In the genomic region with DNA sequence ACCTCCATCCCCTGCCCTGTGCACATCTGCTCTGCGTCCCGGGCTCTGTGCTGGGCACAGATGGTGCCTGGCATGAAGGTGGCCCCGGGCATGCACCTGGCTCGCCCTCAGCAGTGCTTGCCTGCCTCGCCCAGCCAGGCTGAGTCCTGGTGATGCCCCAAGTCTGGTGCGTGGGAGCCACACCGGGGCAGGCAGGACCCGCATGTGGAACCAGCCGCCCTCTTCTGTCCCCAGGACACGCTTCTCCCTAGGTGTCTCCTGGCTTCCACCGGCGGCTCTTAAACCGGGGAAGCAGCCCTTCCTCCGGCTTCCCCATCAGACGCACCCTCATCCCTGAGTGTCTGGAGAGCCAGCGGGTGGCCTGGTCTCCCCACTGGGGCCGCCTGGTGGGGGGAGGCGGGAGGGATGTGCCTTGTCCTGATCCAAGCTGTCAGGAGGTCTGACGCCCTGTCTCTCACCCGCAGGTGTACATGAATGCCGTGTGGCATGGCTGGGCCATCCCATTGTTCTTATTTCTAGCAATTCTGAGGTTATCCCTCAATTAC, we compare ENCODE assay signal across 26 cellular contexts.
"Had no signal": no experiment of that assay in that cellular context is flagged by ENCODE, and none has a peak within 500 bp of the region (broad histone marks: within the 10 kb centered on the region; RNA-seq: fewer than 3 reads in every experiment).

No MANE protein-coding gene starts in this region.

- ATAC-seq: heart right ventricle, left lobe of liver, natural killer cell, right lobe of liver, upper lobe of right lung had no signal

- H3K9me3 ChIP-seq: heart right ventricle, ovary, right lobe of liver, suprapubic skin, thoracic aorta, tibial artery, upper lobe of right lung had no signal

- H3K27ac ChIP-seq: hepatocyte, neural progenitor cell, ovary, right lobe of liver, suprapubic skin, thoracic aorta, tibial artery, upper lobe of right lung had no signal

- H3K27me3 ChIP-seq: heart right ventricle, hepatocyte, neural progenitor cell, ovary, right lobe of liver, suprapubic skin, tibial artery, upper lobe of right lung had no signal

- H3K36me3 ChIP-seq: neural progenitor cell, ovary had no signal

- H3K27me3 Mint-ChIP-seq: naive B cell; progenitor cell of endocrine pancreas; stimulated activated naive CD8-positive, alpha-beta T cell treated with anti-CD3 and anti-CD28 coated beads, Interleukin-15, Interleukin-2, amounts not matched to agents 100 ng/mL and 50 ng/mL, for 24 hours had no signal

- H3K36me3 Mint-ChIP-seq: natural killer cell had no signal

- H3K9me3 Mint-ChIP-seq: mesothelial cell of epicardium; naive B cell; natural killer cell; nephron progenitor cell; neural progenitor cell; stimulated activated naive CD8-positive, alpha-beta T cell treated with anti-CD3 and anti-CD28 coated beads, Interleukin-15, Interleukin-2, amounts not matched to agents 100 ng/mL and 50 ng/mL, for 24 hours had no signal

- DNase-seq: islet precursor cell; mesendoderm; naive B cell; natural killer cell; nephron progenitor cell; ovary; stimulated activated CD4-positive, alpha-beta T cell treated with anti-CD3 and anti-CD28 coated beads, Interleukin-1b, Interleukin-23, amount 100 ng/mL, for 48 hours; stimulated activated CD4-positive, alpha-beta T cell treated with anti-CD3 and anti-CD28 coated beads, Interleukin-2, amount 100 ng/mL, for 48 hours; stimulated activated CD4-positive, alpha-beta T cell treated with anti-CD3 and anti-CD28 coated beads, Interleukin-4, amount 100 ng/mL, for 4 hours; stimulated activated CD8-positive, alpha-beta memory T cell treated with anti-CD3 and anti-CD28 coated beads, Interleukin-4, amount 100 ng/mL, for 48 hours; stimulated activated naive CD4-positive, alpha-beta T cell; tibial artery; trophoblast cell; upper lobe of right lung had no signal

- H3K4me3 ChIP-seq: heart right ventricle, hepatocyte, lung, neural progenitor cell, ovary, right lobe of liver, smooth muscle cell, suprapubic skin, thoracic aorta, tibial artery, upper lobe of right lung had no signal

- H3K4me3 Mint-ChIP-seq: mesothelial cell of epicardium; naive B cell; natural killer cell; nephron progenitor cell; neural progenitor cell; stimulated activated naive CD8-positive, alpha-beta T cell treated with anti-CD3 and anti-CD28 coated beads, Interleukin-15, Interleukin-2, amounts not matched to agents 100 ng/mL and 50 ng/mL, for 24 hours had no signal

- H3K4me1 ChIP-seq: neural progenitor cell, upper lobe of right lung had no signal

- H3K27ac Mint-ChIP-seq: mesothelial cell of epicardium; natural killer cell; nephron progenitor cell; neural progenitor cell; progenitor cell of endocrine pancreas; stimulated activated naive CD8-positive, alpha-beta T cell treated with anti-CD3 and anti-CD28 coated beads, Interleukin-15, Interleukin-2, amounts not matched to agents 100 ng/mL and 50 ng/mL, for 24 hours had no signal
